Comparison of ENCODE assay signal across 8 cellular contexts in genomic region chr2:38074775-38075435, GRCh38. TPM values are rescaled to one million over a fixed set of nuclear protein-coding genes. Genes with fewer than 3 reads are reported as not detected.
DNase-seq lines count a peak whose midpoint lies in the region; ATAC-seq and TF ChIP-seq lines count a peak whose summit lies in the region.

No MANE protein-coding gene starts in this region.

- intact Hi-C loops in lower lobe of right lung (cut with DNase I), result no loop called here

- peaks cover 18% of the 10 kb centered on the region for H3K27me3 ChIP-seq in lower lobe of right lung (ENCODE audit: low read depth)

- no peak for TF ChIP-seq CTCF in lower lobe of right lung (IDR thresholded peaks at IDR 0.05)

- H3K4me1 ChIP-seq in lower lobe of right lung (peaks cover 28% of the 10 kb centered on the region), urinary bladder (ENCODE audit: insufficient read depth) (no peaks in the 10 kb centered on the region)

- H3K27ac Mint-ChIP-seq in activated naive CD4-positive, alpha-beta T cell treated with anti-CD3 and anti-CD28 coated beads, Interleukin-2, amount 50 U/mL, for 72 hours, result peak overlapping the region; percentile 90 to 97

- H3K27ac ChIP-seq in lower lobe of right lung (peak overlapping the region; percentile 92), urinary bladder (ENCODE audit: low read depth) (no peak overlapping the region)

- peaks cover 0 to 3% of the 10 kb centered on the region in 2 donors for H3K9me3 Mint-ChIP-seq in activated naive CD4-positive, alpha-beta T cell treated with anti-CD3 and anti-CD28 coated beads, Interleukin-2, amount 50 U/mL, for 72 hours

- 5% methylated on average over 76 of the region's 76 CpGs for WGBS in urinary bladder

- DNase-seq in activated naive CD4-positive, alpha-beta T cell treated with anti-CD3 and anti-CD28 coated beads, Interleukin-2, amount 50 U/mL, for 72 hours (ENCODE audit: low spot score in 2 of 2), result peak; percentile 31 to 58
- DNase-seq in activated naive CD4-positive, alpha-beta T cell (lab: John Stamatoyannopoulos, UW), result no peak
- peak; percentile 42 for DNase-seq in dermis blood vessel endothelial cell
- DNase-seq in lower lobe of right lung, result peak; percentile 63
- DNase-seq in central memory CD4-positive, alpha-beta T cell, result no peak
- DNase-seq in mesenteric fat pad (ENCODE audit: low spot score), result no peak
- DNase-seq in NCI-H1417 treated with DMSO at 0.1 percent for 48 hours (lab: John Stamatoyannopoulos, UW), result no peak

- no peaks in the 10 kb centered on the region for H3K36me3 ChIP-seq in lower lobe of right lung
- no peaks in the 10 kb centered on the region for H3K36me3 ChIP-seq in urinary bladder (ENCODE audit: insufficient read depth)

- peaks cover 34 to 41% of the 10 kb centered on the region in 2 donors for H3K36me3 Mint-ChIP-seq in activated naive CD4-positive, alpha-beta T cell treated with anti-CD3 and anti-CD28 coated beads, Interleukin-2, amount 50 U/mL, for 72 hours

- H3K9me3 ChIP-seq in lower lobe of right lung, result no peaks in the 10 kb centered on the region

- ATAC-seq in activated naive CD4-positive, alpha-beta T cell treated with anti-CD3 and anti-CD28 coated beads, Interleukin-2, amount 50 U/mL, for 72 hours, result no peak
- peak; percentile 2 to 18 for ATAC-seq in lower lobe of right lung

- H3K4me3 ChIP-seq in lower lobe of right lung (peak overlapping the region; percentile 65), urinary bladder (ENCODE audit: low read depth, low read length) (peak overlapping the region; percentile 47)

RNA-seq across cellular contexts. Expression of gene CYP1B1, which starts 1.0 kb away (rescaled TPM):
- total RNA-seq in activated naive CD4-positive, alpha-beta T cell treated with anti-CD3 and anti-CD28 coated beads, Interleukin-2, amount 50 U/mL, for 72 hours, result 10 to 100 TPM; 40.4 to 41.7 TPM
- 2.7 and 5.6 TPM in 2 replicates for total RNA-seq in dermis blood vessel endothelial cell
- 67.0 TPM for total RNA-seq in lower lobe of right lung
- 16.7 TPM for total RNA-seq in urinary bladder
- 10.7 TPM for polyA plus RNA-seq in urinary bladder
- total RNA-seq in mesenteric fat pad, result 113 TPM

Comparison
In these comparisons a context has a peak if more than half of its experiments do, and no peak if none do; other contexts are left out.
1. DNase-seq: peak in activated naive CD4-positive, alpha-beta T cell treated with anti-CD3 and anti-CD28 coated beads, Interleukin-2, amount 50 U/mL, for 72 hours (2 of 2), dermis blood vessel endothelial cell (single experiment) and lower lobe of right lung (single experiment); none in activated naive CD4-positive, alpha-beta T cell (0 of 4), central memory CD4-positive, alpha-beta T cell (single experiment), mesenteric fat pad (single experiment) and NCI-H1417 treated with DMSO at 0.1 percent for 48 hours (single experiment).
2. ATAC-seq: peak in lower lobe of right lung (2 of 2); none in activated naive CD4-positive, alpha-beta T cell treated with anti-CD3 and anti-CD28 coated beads, Interleukin-2, amount 50 U/mL, for 72 hours (0 of 2).